ENCODE assay signal across 26 cellular contexts in the genomic region with DNA sequence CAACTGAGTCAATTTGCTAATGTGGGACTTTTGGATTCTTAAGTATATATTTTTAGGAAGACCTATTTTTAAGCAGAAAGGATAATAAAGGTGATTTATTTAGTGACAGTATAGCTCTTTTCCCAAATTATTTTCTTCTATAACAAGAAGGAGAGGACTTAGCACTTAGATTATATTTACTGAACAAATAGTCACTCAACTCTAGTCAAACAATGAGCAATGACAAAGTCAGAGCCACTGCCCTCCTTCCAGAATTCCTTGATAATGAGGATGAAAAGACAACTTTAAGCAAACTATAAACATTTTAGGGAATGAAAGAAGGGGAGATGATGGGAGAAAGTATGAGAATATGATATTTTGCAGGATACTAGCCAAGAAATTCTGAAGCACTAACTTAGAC.
"Had no signal": no experiment of that assay in that cellular context is flagged by ENCODE, and none has a peak within 500 bp of the region (broad histone marks: within the 10 kb centered on the region; RNA-seq: fewer than 3 reads in every experiment).

No MANE protein-coding gene starts in this region.

- ATAC-seq: stimulated activated effector memory CD8-positive, alpha-beta T cell treated with anti-CD3 and anti-CD28 coated beads, Interleukin-12 subunit alpha, Interleukin-12 subunit beta, amount 100 ng/mL, for 72 hours; stimulated activated memory B cell treated with anti-CD40 and anti-IgM and Interleukin-4, amounts not matched to agents 10 μg/mL and 1 μg/mL and 100 μg/mL, for 72 hours; stimulated activated naive B cell treated with anti-CD40 and anti-IgM and Interleukin-4, amounts not matched to agents 10 μg/mL and 1 μg/mL and 100 μg/mL, for 72 hours; stimulated activated naive CD8-positive, alpha-beta T cell treated with anti-CD3 and anti-CD28 coated beads, Interleukin-15, amount 100 ng/mL, for 72 hours; stimulated activated naive CD8-positive, alpha-beta T cell treated with anti-CD3 and anti-CD28 coated beads, Interleukin-15, Interleukin-2, amounts not matched to agents 100 U/mL and 50 U/mL, for 24 hours; upper lobe of right lung had no signal

- H3K4me1 ChIP-seq: testis, thyroid gland, tibial nerve, transverse colon, upper lobe of right lung, uterus, vagina had no signal

- H3K9me3 ChIP-seq: stomach, suprapubic skin, testis, thoracic aorta, thyroid gland, tibial artery, tibial nerve, transverse colon, upper lobe of left lung, upper lobe of right lung, uterus, vagina had no signal

- H3K27me3 ChIP-seq: testis, thyroid gland, tibial artery, tibial nerve, transverse colon, upper lobe of left lung, upper lobe of right lung, uterus, vagina had no signal

- DNase-seq: stimulated activated CD4-positive, alpha-beta T cell treated with anti-CD3 and anti-CD28 coated beads, Interleukin-2, amount 100 ng/mL, for 48 hours; stimulated activated CD4-positive, alpha-beta T cell treated with anti-CD3 and anti-CD28 coated beads, Interleukin-4, amount 100 ng/mL, for 1 hour; stimulated activated CD4-positive, alpha-beta T cell treated with anti-CD3 and anti-CD28 coated beads, Interleukin-4, amount 100 ng/mL, for 24 hours; stimulated activated CD4-positive, alpha-beta T cell treated with anti-CD3 and anti-CD28 coated beads, Interleukin-4, amount 100 ng/mL, for 4 hours; stimulated activated CD8-positive, alpha-beta memory T cell treated with anti-CD3 and anti-CD28 coated beads, Interleukin-4, amount 100 ng/mL, for 48 hours; stimulated activated naive B cell treated with anti-CD40 and anti-IgM and Interleukin-4, amounts not matched to agents 10 μg/mL and 1 μg/mL and 100 μg/mL, for 72 hours; stimulated activated naive CD4-positive, alpha-beta T cell; stimulated activated naive CD4-positive, alpha-beta T cell treated with Interleukin-2 at 50 U/mL for 16 hours; stimulated activated naive CD8-positive, alpha-beta T cell treated with anti-CD3 and anti-CD28 coated beads, Interleukin-15, amount 100 ng/mL, for 72 hours; stimulated activated naive CD8-positive, alpha-beta T cell treated with anti-CD3 and anti-CD28 coated beads, Interleukin-15, Interleukin-2, amounts not matched to agents 100 U/mL and 50 U/mL, for 24 hours; stomach; substantia nigra; testis; thyroid gland; tibial artery; transverse colon; trophoblast cell; upper lobe of left lung; upper lobe of right lung; uterus had no signal

- H3K4me3 ChIP-seq: stomach, suprapubic skin, testis, thoracic aorta, thyroid gland, tibial artery, tibial nerve, transverse colon, upper lobe of left lung, upper lobe of right lung, uterus, vagina had no signal

- H3K27ac ChIP-seq: stomach, suprapubic skin, testis, thoracic aorta, thyroid gland, tibial artery, tibial nerve, transverse colon, upper lobe of left lung, upper lobe of right lung, uterus, vagina had no signal

- H3K36me3 ChIP-seq: stomach, suprapubic skin, thoracic aorta, thyroid gland, tibial artery, tibial nerve, transverse colon, upper lobe of left lung, upper lobe of right lung, uterus, vagina had no signal
